ENCODE assay signal across 8 cellular contexts in genomic region chr1:36553591-36554417, GRCh38.
DNase-seq lines count a peak whose midpoint lies in the region; ATAC-seq and TF ChIP-seq lines count a peak whose summit lies in the region.

No MANE protein-coding gene starts in this region.

- H3K27me3 ChIP-seq in adipocyte (replicated peaks; ENCODE audit: control insufficient read depth, insufficient read depth, low read length) (peaks cover 69% of the 10 kb centered on the region), gastrocnemius medialis (peaks cover 19 to 44% (median 32%) of the 10 kb centered on the region in 3 donors)

- in situ Hi-C loops in gastrocnemius medialis (cut with MboI; ENCODE audit: low sequenced_read_pairs in 4 of 4), result loop anchor here in 1 of 4 donors (25.0 kb wide), 1 partner anchor 883 kb away; no protein-coding TSS in a partner anchor

- H3K9ac ChIP-seq in adipocyte (ENCODE audit: low read length), result no peak overlapping the region

- no peak overlapping the region for H3K27ac ChIP-seq in gastrocnemius medialis

- H3K4me1 ChIP-seq in adipocyte (ENCODE audit: control insufficient read depth, insufficient read depth, low read length) (no peaks in the 10 kb centered on the region), gastrocnemius medialis (no peaks in the 10 kb centered on the region)

- no peak overlapping the region for H3K4me3 ChIP-seq in adipocyte (ENCODE audit: low read length)
- H3K4me3 ChIP-seq in gastrocnemius medialis, result no peak overlapping the region

- TF ChIP-seq POLR2A in gastrocnemius medialis (IDR thresholded peaks at IDR 0.05), result no peak

- DNase-seq in GM10266 (ENCODE audit: extremely low spot score) (peak; percentile 75), NCI-H1417 treated with DMSO at 0.1 percent for 48 hours (lab: John Stamatoyannopoulos, UW) (peak; percentile 4), SW480 (ENCODE audit: low spot score) (peak; percentile 52), adipocyte (ENCODE audit: low read depth) (peak; percentile 67), hepatic stellate cell (ENCODE audit: low spot score) (peak; percentile 49), gastrocnemius medialis (peak in 1 of 2 donors; percentile 14)

- TF ChIP-seq CTCF in GM10266 (IDR thresholded peaks at IDR 0.05; ENCODE audit: control insufficient read depth, insufficient read depth, low read depth, missing control alignments) (peak; percentile 76), gastrocnemius medialis (IDR thresholded peaks at IDR 0.05 in 4 of 5, conservative IDR thresholded peaks at IDR 0.05 in 1 of 5) (peak in 4 of 5 experiments; percentile 23 to 46 (median 36))

- H3K36me3 ChIP-seq in adipocyte (ENCODE audit: control insufficient read depth, insufficient read depth, low read length, severe bottlenecking), result no peaks in the 10 kb centered on the region
- H3K36me3 ChIP-seq in gastrocnemius medialis, result no peaks in the 10 kb centered on the region

- intact Hi-C loops in gastrocnemius medialis (cut with DNase I; ENCODE audit: low total_unique reads), result no loop called here

- ATAC-seq in gastrocnemius medialis (no peak), HG03439 (IDR thresholded peaks at IDR 0.05; ENCODE audit: unreplicated experiment) (no peak), HG02623 (IDR thresholded peaks at IDR 0.05; ENCODE audit: unreplicated experiment) (no peak)

- H3K9me3 ChIP-seq in adipocyte (ENCODE audit: control insufficient read depth, low read length) (no peaks in the 10 kb centered on the region), gastrocnemius medialis (no peaks in the 10 kb centered on the region)
